ENCODE assay signal across 9 cellular contexts in the genomic region with DNA sequence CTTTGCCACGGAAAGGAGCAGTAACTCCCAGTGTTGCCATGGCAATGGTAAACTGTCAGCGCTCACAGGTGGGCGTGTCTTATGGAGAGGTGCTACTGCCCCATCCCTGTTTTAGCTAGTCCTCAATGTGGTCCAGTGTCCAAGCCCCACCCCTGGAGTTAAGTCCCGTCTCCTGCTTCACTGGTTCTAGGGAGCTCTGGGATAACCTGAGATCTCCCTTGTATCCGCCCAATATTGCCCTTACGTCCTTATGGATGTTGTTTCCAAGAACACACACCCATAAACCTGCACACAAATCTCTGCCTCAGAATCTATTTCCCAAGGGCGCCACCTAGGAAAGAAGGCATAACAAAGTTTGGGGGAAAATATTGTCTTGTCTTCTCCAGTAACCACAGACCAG.
A peak's percentile ranks its signal among the peaks of the same experiment; 100 is the strongest.
DNase-seq lines count a peak whose midpoint lies in the region; ATAC-seq and TF ChIP-seq lines count a peak whose summit lies in the region.
"Had no signal": no experiment of that assay in that cellular context is flagged by ENCODE, and none has a peak within 500 bp of the region (broad histone marks: within the 10 kb centered on the region; RNA-seq: fewer than 3 reads in every experiment).

No MANE protein-coding gene starts in this region.

- H3K27me3 Mint-ChIP-seq in activated CD8-positive, alpha-beta memory T cell treated with anti-CD3 and anti-CD28 coated beads, Interleukin-2, amount 10 ng/mL, durations not matched to agents 7 days and 5 days, result peaks cover 2% of the 10 kb centered on the region
- H3K27me3 Mint-ChIP-seq in activated T-helper 1 cell treated with anti-CD3 and anti-CD28 coated beads, Interleukin-12 subunit alpha, Interleukin-12 subunit beta, Interleukin-2, Interleukin-4 antibody, amounts not matched to agents 30 ng/mL and 10 ng/mL and 1 ng/mL, durations not matched to agents 14 hours and 24 hours and 36 hours (ENCODE audit: insufficient read depth), result no peaks in the 10 kb centered on the region

- no peaks in the 10 kb centered on the region for H3K36me3 ChIP-seq in osteoblast (ENCODE audit: insufficient read depth, low read length)

- CTCF ChIA-PET in activated CD8-positive, alpha-beta memory T cell treated with anti-CD3 and anti-CD28 coated beads, Interleukin-2, amount 10 ng/mL, durations not matched to agents 7 days and 5 days (lab: Charles Lee), result interaction anchor here (0.5 to 2.6 kb wide), 11 partner anchors 12 to 1764 kb away, joined by 3 to 14 read pairs (median 3); a partner anchor contains a TSS

- peaks cover 8% of the 10 kb centered on the region for H3K27me3 ChIP-seq in osteoblast (ENCODE audit: insufficient read depth, low read length)

- no peaks in the 10 kb centered on the region for H3K79me2 ChIP-seq in osteoblast (ENCODE audit: insufficient read depth, low read length)

- ATAC-seq in activated CD8-positive, alpha-beta memory T cell treated with anti-CD3 and anti-CD28 coated beads, Interleukin-2, amount 10 ng/mL, durations not matched to agents 7 days and 5 days, result peak; percentile 27
- peak; percentile 8 for ATAC-seq in HG03139 (IDR thresholded peaks at IDR 0.05; ENCODE audit: unreplicated experiment)
- no peak for ATAC-seq in GM19452 (IDR thresholded peaks at IDR 0.05; ENCODE audit: unreplicated experiment)

- no peak overlapping the region for H3K27ac ChIP-seq in osteoblast (ENCODE audit: low read depth, low read length)

- H2AFZ ChIP-seq in osteoblast (ENCODE audit: low read length), result no peak overlapping the region

- no peaks in the 10 kb centered on the region for H3K36me3 Mint-ChIP-seq in activated CD8-positive, alpha-beta memory T cell treated with anti-CD3 and anti-CD28 coated beads, Interleukin-2, amount 10 ng/mL, durations not matched to agents 7 days and 5 days
- H3K36me3 Mint-ChIP-seq in activated T-helper 1 cell treated with anti-CD3 and anti-CD28 coated beads, Interleukin-12 subunit alpha, Interleukin-12 subunit beta, Interleukin-2, Interleukin-4 antibody, amounts not matched to agents 30 ng/mL and 10 ng/mL and 1 ng/mL, durations not matched to agents 14 hours and 24 hours and 36 hours (ENCODE audit: low read depth), result peaks cover 1% of the 10 kb centered on the region

- H3K4me3 Mint-ChIP-seq in activated CD8-positive, alpha-beta memory T cell treated with anti-CD3 and anti-CD28 coated beads, Interleukin-2, amount 10 ng/mL, durations not matched to agents 7 days and 5 days, result no peak overlapping the region
- peak overlapping the region; percentile 34 for H3K4me3 Mint-ChIP-seq in activated T-helper 1 cell treated with anti-CD3 and anti-CD28 coated beads, Interleukin-12 subunit alpha, Interleukin-12 subunit beta, Interleukin-2, Interleukin-4 antibody, amounts not matched to agents 30 ng/mL and 10 ng/mL and 1 ng/mL, durations not matched to agents 14 hours and 24 hours and 36 hours
- H3K4me3 Mint-ChIP-seq: nephron had no signal

- H3K4me1 Mint-ChIP-seq in activated CD8-positive, alpha-beta memory T cell treated with anti-CD3 and anti-CD28 coated beads, Interleukin-2, amount 10 ng/mL, durations not matched to agents 7 days and 5 days, result peaks cover 49% of the 10 kb centered on the region
- peaks cover 49% of the 10 kb centered on the region for H3K4me1 Mint-ChIP-seq in activated T-helper 1 cell treated with anti-CD3 and anti-CD28 coated beads, Interleukin-12 subunit alpha, Interleukin-12 subunit beta, Interleukin-2, Interleukin-4 antibody, amounts not matched to agents 30 ng/mL and 10 ng/mL and 1 ng/mL, durations not matched to agents 14 hours and 24 hours and 36 hours (ENCODE audit: low read depth)

- intact Hi-C loops in activated T-helper 1 cell treated with anti-CD3 and anti-CD28 coated beads, Interleukin-12 subunit alpha, Interleukin-12 subunit beta, Interleukin-2, Interleukin-4 antibody, amounts not matched to agents 30 ng/mL and 10 ng/mL and 1 ng/mL, durations not matched to agents 14 hours and 24 hours and 36 hours (cut with micrococcal nuclease), result loop anchor here (2.0 kb wide), 2 partner anchors 115 to 401 kb away; a partner anchor contains a TSS

- peak; percentile 14 for TF ChIP-seq CTCF in osteoblast (IDR thresholded peaks at IDR 0.05; ENCODE audit: extremely low read depth, low read depth, low read length)

- no peak overlapping the region for H3K4me3 ChIP-seq in osteoblast (ENCODE audit: insufficient read depth, low read length)

- no peak overlapping the region for H3K4me2 ChIP-seq in osteoblast (ENCODE audit: insufficient read depth, low read length)

- no peaks in the 10 kb centered on the region for H3K9me3 ChIP-seq in osteoblast (ENCODE audit: low read depth, low read length)

- no peaks in the 10 kb centered on the region for H4K20me1 ChIP-seq in osteoblast (ENCODE audit: insufficient read depth, low read length)

- H3K9me3 Mint-ChIP-seq in activated CD8-positive, alpha-beta memory T cell treated with anti-CD3 and anti-CD28 coated beads, Interleukin-2, amount 10 ng/mL, durations not matched to agents 7 days and 5 days (ENCODE audit: low read depth), result no peaks in the 10 kb centered on the region
- no peaks in the 10 kb centered on the region for H3K9me3 Mint-ChIP-seq in activated T-helper 1 cell treated with anti-CD3 and anti-CD28 coated beads, Interleukin-12 subunit alpha, Interleukin-12 subunit beta, Interleukin-2, Interleukin-4 antibody, amounts not matched to agents 30 ng/mL and 10 ng/mL and 1 ng/mL, durations not matched to agents 14 hours and 24 hours and 36 hours

- peak overlapping the region; percentile 80 for H3K27ac Mint-ChIP-seq in activated CD8-positive, alpha-beta memory T cell treated with anti-CD3 and anti-CD28 coated beads, Interleukin-2, amount 10 ng/mL, durations not matched to agents 7 days and 5 days
- H3K27ac Mint-ChIP-seq in activated T-helper 1 cell treated with anti-CD3 and anti-CD28 coated beads, Interleukin-12 subunit alpha, Interleukin-12 subunit beta, Interleukin-2, Interleukin-4 antibody, amounts not matched to agents 30 ng/mL and 10 ng/mL and 1 ng/mL, durations not matched to agents 14 hours and 24 hours and 36 hours, result peak overlapping the region; percentile 55
- H3K27ac Mint-ChIP-seq: nephron had no signal

- DNase-seq in activated CD8-positive, alpha-beta memory T cell treated with anti-CD3 and anti-CD28 coated beads, Interleukin-2, amount 10 ng/mL, durations not matched to agents 7 days and 5 days, result peak; percentile 50
- DNase-seq in activated CD8-positive, alpha-beta memory T cell treated with anti-CD3 and anti-CD28 coated beads, Interleukin-2, amount 50 U/mL, for 4 hours, result no peak
- no peak for DNase-seq in activated T-helper 1 cell treated with anti-CD3 and anti-CD28 coated beads, Interleukin-12 subunit alpha, Interleukin-12 subunit beta, Interleukin-2, Interleukin-4 antibody, amounts not matched to agents 30 ng/mL and 10 ng/mL and 1 ng/mL, durations not matched to agents 14 hours and 24 hours and 36 hours (ENCODE audit: low spot score)
- no peak for DNase-seq in osteoblast (ENCODE audit: insufficient read length, low spot score, missing footprints)
- DNase-seq in GDM1 (lab: John Stamatoyannopoulos, UW), result no peak
- DNase-seq in DMS114 treated with DMSO at 0.1 percent for 48 hours (lab: John Stamatoyannopoulos, UW; ENCODE audit: unreplicated experiment), result no peak

- no peaks in the 10 kb centered on the region for H3K4me1 ChIP-seq in osteoblast (ENCODE audit: insufficient read depth, low read length)
